Comparison of ENCODE assay signal across 8 cellular contexts in genomic region chr1:53061859-53062714, GRCh38. TPM values are rescaled to one million over a fixed set of nuclear protein-coding genes. Genes with fewer than 3 reads are reported as not detected.
DNase-seq lines count a peak whose midpoint lies in the region; TF ChIP-seq lines count a peak whose summit lies in the region.

Gene PODN (plus strand): TSS chr1:53062213. CDS start chr1:53069856, 7,643 bp downstream.

- H3K4me3 ChIP-seq in AG04449 (ENCODE audit: low read depth, low read length), result peak within 1 kb of the TSS; percentile 65
- H3K4me3 ChIP-seq in endodermal cell (ENCODE audit: low read length), result peak within 1 kb of the TSS; percentile 69
- H3K4me3 ChIP-seq in uterus, result peak within 1 kb of the TSS; percentile 67 to 90

- WGBS in endodermal cell (ENCODE audit: insufficient coverage in 1 of 2, insufficient read length in 1 of 2), 2 experiments, result 3 to 5% methylated on average over 11 to 72 of the region's 74 CpGs

- CTCF ChIA-PET in AG04449 (lab: Yijun Ruan, JAX), result interaction anchor here (0.6 to 1.1 kb wide), 2 partner anchors 18 to 130 kb away, joined by 3 to 4 read pairs; no protein-coding TSS in a partner anchor

- TF ChIP-seq CTCF in AG04449 (IDR thresholded peaks at IDR 0.05; ENCODE audit: insufficient read depth, low read length, missing control alignments) (no peak), endodermal cell (conservative IDR thresholded peaks at IDR 0.05) (no peak), uterus (IDR thresholded peaks at IDR 0.05) (no peak)

- H3K4me1 ChIP-seq in endodermal cell (ENCODE audit: control insufficient read depth, insufficient read depth, low read length), result peaks cover 5% of the 10 kb centered on the region
- peaks cover 1 to 3% of the 10 kb centered on the region in 2 donors for H3K4me1 ChIP-seq in uterus

- H3K36me3 ChIP-seq in endodermal cell (ENCODE audit: control insufficient read depth, insufficient read depth, low read length) (no peaks in the 10 kb centered on the region), uterus (no peaks in the 10 kb centered on the region)

- peak in 1 of 2 donors; percentile 10 for TF ChIP-seq POLR2A in uterus (IDR thresholded peaks at IDR 0.05)

- H3K4me1 Mint-ChIP-seq in endodermal cell, result peaks cover 4% of the 10 kb centered on the region

- no peak for DNase-seq in AG04449 (ENCODE audit: low read depth, low spot score)
- DNase-seq in endodermal cell, result peak; percentile 71
- DNase-seq in mucosa of gallbladder (ENCODE audit: low spot score), result peak; percentile 35
- peak; percentile 63 to 80 for DNase-seq in uterus
- no peak for DNase-seq in NCI-H774 (lab: John Stamatoyannopoulos, UW)
- no peak for DNase-seq in hippocampal formation (lab: John Stamatoyannopoulos, UW)
- DNase-seq in GM19240 (ENCODE audit: insufficient read length, low spot score), result no peak

- H3K9me3 ChIP-seq in endodermal cell (ENCODE audit: control insufficient read depth, low read length) (no peaks in the 10 kb centered on the region), uterus (no peaks in the 10 kb centered on the region)

- intact Hi-C loops in uterus (cut with DNase I; ENCODE audit: low total_unique reads), result loop anchor here (10.0 kb wide), 1 partner anchor 123 kb away; no protein-coding TSS in a partner anchor

- H3K27ac Mint-ChIP-seq in endodermal cell, result no peak within 1 kb of the TSS

- H3K36me3 Mint-ChIP-seq in endodermal cell (ENCODE audit: low read depth), result no peaks in the 10 kb centered on the region

- POLR2A ChIA-PET in AG04449 (lab: Yijun Ruan, JAX), result interaction anchor here (1.6 kb wide), 1 partner anchor 17 kb away, joined by 3 read pairs; no protein-coding TSS in a partner anchor

- H3K9me3 Mint-ChIP-seq in endodermal cell, result no peaks in the 10 kb centered on the region

- H3K27me3 Mint-ChIP-seq in endodermal cell (ENCODE audit: insufficient read depth), result peaks cover 88% of the 10 kb centered on the region

- H3K27ac ChIP-seq in endodermal cell (ENCODE audit: low read depth, low read length) (no peak within 1 kb of the TSS), uterus (peak within 1 kb of the TSS; percentile 84 to 88)

- no peak for TF ChIP-seq RAD21 in Ishikawa (IDR thresholded peaks at IDR 0.05; ENCODE audit: low read depth)

- no peak within 1 kb of the TSS for H3K9ac ChIP-seq in endodermal cell (ENCODE audit: extremely low read depth, low read length, poor library complexity, severe bottlenecking)

- no peak for TF ChIP-seq EP300 in Ishikawa (IDR thresholded peaks at IDR 0.05; ENCODE audit: borderline replicate concordance)

- peak within 1 kb of the TSS; percentile 59 for H3K4me3 Mint-ChIP-seq in endodermal cell

- peaks cover 100% of the 10 kb centered on the region for H3K27me3 ChIP-seq in endodermal cell (ENCODE audit: control insufficient read depth, insufficient read depth, low read length, poor library complexity, severe bottlenecking)
- H3K27me3 ChIP-seq in uterus, result no peaks in the 10 kb centered on the region

TF ChIP-seq in Ishikawa, 13 proteins besides CTCF, POLR2A, EP300 and RAD21:
- TF ChIP-seq USF1 (IDR thresholded peaks at IDR 0.05) (no peak), ZBTB7A (IDR thresholded peaks at IDR 0.05; ENCODE audit: low read depth) (peak; percentile 50; the same call in 1 of the 2 replicates), TCF12 (IDR thresholded peaks at IDR 0.05; ENCODE audit: low read depth) (0 out of 2 replicates have a peak, but pooled peaks have one; percentile 5), NFIC (IDR thresholded peaks at IDR 0.05) (no peak), TEAD4 (IDR thresholded peaks at IDR 0.05) (no peak)

RNA-seq across cellular contexts. Expression of gene PODN, which starts in this region (rescaled TPM):
- total RNA-seq in endodermal cell (1 to 10 TPM; 3.0 to 3.6 TPM), mucosa of gallbladder (250 TPM), uterus (100 to 1,000 TPM in 1 of 4 donors, 10 to 100 TPM in 3; 20.9 to 100 (median 71.8) TPM)
- 0.53 TPM for polyA plus RNA-seq in endodermal cell (2013, experiment 1 of 2)
- polyA plus RNA-seq in endodermal cell (2013, experiment 2 of 2), result 0.70 TPM

Comparison
In these comparisons a context has a peak if more than half of its experiments do, and no peak if none do; other contexts are left out.
1. RNA of gene PODN (total RNA-seq): 250 TPM in mucosa of gallbladder (single experiment) and 20.9 to 100 TPM in uterus; 3.0 to 3.6 TPM in endodermal cell; every median in the first group is over 4 times any median in the second.
2. DNase-seq: peak in endodermal cell (single experiment), mucosa of gallbladder (single experiment) and uterus (2 of 2); none in AG04449 (single experiment), NCI-H774 (single experiment), hippocampal formation (0 of 2) and GM19240 (single experiment).
3. Peak in every context shown above with its lines, with median percentiles within 50 percentile points of each other: H3K4me3 ChIP-seq.